11 cellular contexts compared by ENCODE assay signal in genomic region chr15:51879555-51879954, GRCh38. TPM values are rescaled to one million over a fixed set of nuclear protein-coding genes. Genes with fewer than 3 reads are reported as not detected.
DNase-seq lines count a peak whose midpoint lies in the region; ATAC-seq and TF ChIP-seq lines count a peak whose summit lies in the region.
"Had no signal": no experiment of that assay in that cellular context is flagged by ENCODE, and none has a peak within 500 bp of the region (broad histone marks: within the 10 kb centered on the region; RNA-seq: fewer than 3 reads in every experiment).

No MANE protein-coding gene starts in this region.

- WGBS in stomach, 5 donors, result 22 to 74% (median 47%) methylated on average over 1 of the region's 1 CpG

- TF ChIP-seq CTCF in astrocyte of the spinal cord (IDR thresholded peaks at IDR 0.05; ENCODE audit: low read depth, low read length) (no peak), stomach (IDR thresholded peaks at IDR 0.05) (no peak)

- peaks cover 20 to 68% (median 32%) of the 10 kb centered on the region in 4 donors for H3K4me1 ChIP-seq in stomach

- DNase-seq in M059J (ENCODE audit: low read depth), result peak; percentile 59
- peak; percentile 73 for DNase-seq in astrocyte of the spinal cord (ENCODE audit: low read depth, low spot score)
- peak; percentile 51 for DNase-seq in iris pigment epithelial cell (ENCODE audit: low read depth)
- DNase-seq in stomach, result no peak
- no peak for DNase-seq in SW 1271 (lab: John Stamatoyannopoulos, UW)
- DNase-seq: DND-41; stimulated activated CD4-positive, alpha-beta T cell treated with anti-CD3 and anti-CD28 coated beads, Interleukin-15, amount 100 ng/mL, for 24 hours; stimulated activated naive B cell treated with anti-CD40 and anti-IgM and Interleukin-4, amounts not matched to agents 10 μg/mL and 1 μg/mL and 100 μg/mL, for 72 hours had no signal

- H3K27ac ChIP-seq in stomach, result peak overlapping the region in 3 of 5 donors; percentile 49 to 74 (median 58)
- H3K27ac ChIP-seq: RWPE1 had no signal

- no peak for ATAC-seq in HG02798 (IDR thresholded peaks at IDR 0.05; ENCODE audit: poor library complexity, unreplicated experiment)
- ATAC-seq in GM18505 (IDR thresholded peaks at IDR 0.05; ENCODE audit: unreplicated experiment), result no peak
- ATAC-seq: stimulated activated naive B cell treated with anti-CD40 and anti-IgM and Interleukin-4, amounts not matched to agents 10 μg/mL and 1 μg/mL and 100 μg/mL, for 72 hours had no signal

- no peaks in the 10 kb centered on the region for H3K27me3 ChIP-seq in stomach

- H3K4me3 ChIP-seq in astrocyte of the spinal cord (ENCODE audit: low read depth, low read length), result no peak overlapping the region
- no peak overlapping the region for H3K4me3 ChIP-seq in stomach

- peaks cover 0 to 4% (median 0%) of the 10 kb centered on the region in 4 donors for H3K36me3 ChIP-seq in stomach

- no peaks in the 10 kb centered on the region for H3K9me3 ChIP-seq in stomach

- no peak for TF ChIP-seq POLR2A in stomach (IDR thresholded peaks at IDR 0.05)
- no peak for TF ChIP-seq POLR2A in GM18505 (IDR thresholded peaks at IDR 0.05; ENCODE audit: borderline replicate concordance, extremely low read depth, insufficient read depth, insufficient read length)

- intact Hi-C loops in stomach (cut with DNase I; ENCODE audit: low total_unique reads), result no loop called here

- in situ Hi-C loops in astrocyte of the spinal cord (cut with HindIII; ENCODE audit: low sequenced_read_pairs), result no loop called here

- no peak for TF ChIP-seq EP300 in stomach (IDR thresholded peaks at IDR 0.05)

RNA-seq across cellular contexts. Expression of gene TMOD3, which starts 50.1 kb away (rescaled TPM):
- 32.3 and 50.0 TPM in 2 replicates for total RNA-seq in M059J (2014; rRNA removed; shearing (Covaris generic))
- total RNA-seq in stomach, result 10 to 100 TPM; 12.1 to 64.3 (median 28.8) TPM
- polyA plus RNA-seq in stomach, result 10 to 100 TPM; 10.1 to 14.5 (median 11.4) TPM

Comparison
In these comparisons a context has a peak if more than half of its experiments do, and no peak if none do; other contexts are left out.
1. DNase-seq: peak in M059J (single experiment), astrocyte of the spinal cord (single experiment) and iris pigment epithelial cell (single experiment); none in stomach (single experiment) and SW 1271 (0 of 2).